ENCODE assay signal across 13 cellular contexts in genomic region chr6:39339557-39340555, GRCh38. TPM values are rescaled to one million over a fixed set of nuclear protein-coding genes. Genes with fewer than 3 reads are reported as not detected.
DNase-seq lines count a peak whose midpoint lies in the region; ATAC-seq and TF ChIP-seq lines count a peak whose summit lies in the region.
"Had no signal": no experiment of that assay in that cellular context is flagged by ENCODE, and none has a peak within 500 bp of the region (broad histone marks: within the 10 kb centered on the region; RNA-seq: fewer than 3 reads in every experiment).

No MANE protein-coding gene starts in this region.

- DNase-seq in NCI-H2196 treated with DMSO at 0.1 percent for 48 hours (lab: John Stamatoyannopoulos, UW; ENCODE audit: unreplicated experiment) (peak; percentile 9), NCI-H2196 (lab: John Stamatoyannopoulos, UW; ENCODE audit: unreplicated experiment) (no peak), NCI-H524 (lab: John Stamatoyannopoulos, UW) (peak; percentile 96 to 97), heart left ventricle (peak in 2 of 5 donors; percentile 27 to 40), tibial artery (no peak)
- no peak for DNase-seq in activated effector memory CD4-positive, alpha-beta T cell treated with Interleukin-2 at 50 U/mL for 16 hours
- DNase-seq: activated T-cell treated with anti-CD3 and anti-CD28 coated beads, Interleukin-2, amount 50 U/mL, for 24 hours had no signal

- WGBS in heart left ventricle, 4 donors: 40 to 52% (median 43%) methylated on average over 15 of the region's 15 CpGs

- no peak for TF ChIP-seq POLR2A in heart left ventricle (IDR thresholded peaks at IDR 0.05)

- H3K9me3 ChIP-seq in heart left ventricle (no peaks in the 10 kb centered on the region), tibial artery (no peaks in the 10 kb centered on the region)

- peaks cover 0 to 5% (median 0%) of the 10 kb centered on the region in 9 donors for H3K27me3 ChIP-seq in heart left ventricle
- H3K27me3 ChIP-seq in tibial artery: no peaks in the 10 kb centered on the region

- H3K4me3 ChIP-seq in heart left ventricle (no peak overlapping the region), tibial artery (no peak overlapping the region)

- ATAC-seq in heart left ventricle: peak; percentile 47 to 73 (median 63)
- no peak for ATAC-seq in HG02571 (IDR thresholded peaks at IDR 0.05; ENCODE audit: unreplicated experiment)
- ATAC-seq in GM21381 (IDR thresholded peaks at IDR 0.05; ENCODE audit: unreplicated experiment): no peak

- intact Hi-C loops in heart left ventricle (cut with DNase I) (loop anchor here in 1 of 10 donors (10.0 kb wide), 1 partner anchor 1685 kb away; no protein-coding TSS in a partner anchor), tibial artery (cut with DNase I; ENCODE audit: low total_unique reads) (no loop called here)

- H3K36me3 ChIP-seq in heart left ventricle (no peaks in the 10 kb centered on the region), tibial artery (no peaks in the 10 kb centered on the region)

- H3K4me1 ChIP-seq in heart left ventricle (peaks cover 0 to 36% (median 17%) of the 10 kb centered on the region in 12 donors), tibial artery (peaks cover 0 to 51% (median 27%) of the 10 kb centered on the region in 4 donors)

- H3K27ac ChIP-seq in heart left ventricle (peak overlapping the region in 1 of 12 donors; percentile 19), tibial artery (peak overlapping the region; percentile 36 to 38)

- TF ChIP-seq CTCF in heart left ventricle (IDR thresholded peaks at IDR 0.05): no peak
- no peak for TF ChIP-seq CTCF in tibial artery (IDR thresholded peaks at IDR 0.05)

RNA-seq across cellular contexts. Expression of gene KCNK16, which starts 17.4 kb away (rescaled TPM):
- not detected for total RNA-seq in heart left ventricle
- not detected for polyA plus RNA-seq in heart left ventricle
- total RNA-seq: G401, kidney, ureter had no signal
- polyA plus RNA-seq: IgD-negative memory B cell had no signal

RNA-seq across cellular contexts. Expression of gene KCNK17, which starts 25.6 kb away (rescaled TPM):
- total RNA-seq in heart left ventricle: under 1 TPM in 4 of 9 donors, not detected in 5; 0.19 to 0.36 (median 0.22) TPM
- polyA plus RNA-seq in heart left ventricle: under 1 TPM; 0.06 to 0.34 TPM
- total RNA-seq: G401, ureter had no signal
- polyA plus RNA-seq: IgD-negative memory B cell had no signal

Comparison
In these comparisons a context has a peak if more than half of its experiments do, and no peak if none do; other contexts are left out.
1. DNase-seq: peak in NCI-H2196 treated with DMSO at 0.1 percent for 48 hours (single experiment) and NCI-H524 (2 of 2); none in NCI-H2196 (single experiment), tibial artery (0 of 2) and activated effector memory CD4-positive, alpha-beta T cell treated with Interleukin-2 at 50 U/mL for 16 hours (single experiment).
2. ATAC-seq: peak in heart left ventricle (4 of 4); none in HG02571 (single experiment) and GM21381 (single experiment).